In genomic region chr15:74873036-74873755, GRCh38 we compare ENCODE assay signal across 1 cellular context.
A peak's percentile ranks its signal among the peaks of the same experiment; 100 is the strongest.
TF ChIP-seq lines count a peak whose summit lies in the region.

Gene SCAMP2 (minus strand): TSS chr15:74873365. CDS start chr15:74873255, 110 bp downstream.

TF ChIP-seq in HepG2, 621 proteins besides CTCF, POLR2A, EP300 and RAD21 (continued from another document and continues in another):
- TF ChIP-seq ATF5 (CRISPR knock-in tag; IDR thresholded peaks at IDR 0.05; ENCODE audit: low read depth) (no peak), ZBTB8A (CRISPR knock-in tag; IDR thresholded peaks at IDR 0.05; ENCODE audit: borderline replicate concordance, low read depth) (no peak), TOPORS (CRISPR knock-in tag; IDR thresholded peaks at IDR 0.05) (no peak), HNF1B (CRISPR knock-in tag; IDR thresholded peaks at IDR 0.05) (peak; percentile 34; the same call in 1 of the 2 replicates), RNF2 (conservative IDR thresholded peaks at IDR 0.05; ENCODE audit: low read depth) (peak; percentile 73; the same call in 1 of the 2 replicates), ZNF878 (CRISPR knock-in tag; IDR thresholded peaks at IDR 0.05) (no peak), CREB3 (CRISPR knock-in tag; IDR thresholded peaks at IDR 0.05) (no peak), ZNF142 (CRISPR knock-in tag; IDR thresholded peaks at IDR 0.05) (peak; percentile 53; the same call in 1 of the 2 replicates), AFF4 (CRISPR knock-in tag; IDR thresholded peaks at IDR 0.05) (no peak), CCAR2 (optimal IDR thresholded peaks at IDR 0.05; ENCODE audit: low read depth, low read length) (no peak), ZNF12 (CRISPR knock-in tag; IDR thresholded peaks at IDR 0.05) (no peak), ZFP37 (CRISPR knock-in tag; IDR thresholded peaks at IDR 0.05; ENCODE audit: borderline replicate concordance) (0 out of 2 replicates have a peak, but pooled peaks have one; percentile 72), HNRNPUL1 (IDR thresholded peaks at IDR 0.05; ENCODE audit: low read depth, low read length) (no peak), JDP2 (CRISPR knock-in tag; IDR thresholded peaks at IDR 0.05; ENCODE audit: borderline replicate concordance) (no peak), ASH2L (IDR thresholded peaks at IDR 0.05; ENCODE audit: insufficient read length, low read depth, low read length) (peak; percentile 96), ZBTB7A (CRISPR knock-in tag; IDR thresholded peaks at IDR 0.05) (no peak), ZNF44 (CRISPR knock-in tag; IDR thresholded peaks at IDR 0.05) (peak; percentile 79; the same call in 1 of the 2 replicates), IRF2 (CRISPR knock-in tag; IDR thresholded peaks at IDR 0.05) (peak; percentile 43; the same call in 1 of the 2 replicates), RBM39 (IDR thresholded peaks at IDR 0.05; ENCODE audit: low read depth, low read length, poor library complexity, severe bottlenecking) (peak; percentile 60), ZNF839 (CRISPR knock-in tag; IDR thresholded peaks at IDR 0.05; ENCODE audit: borderline replicate concordance) (no peak), BCLAF1 (IDR thresholded peaks at IDR 0.05) (no peak), KDM5B (CRISPR knock-in tag; IDR thresholded peaks at IDR 0.05; ENCODE audit: borderline replicate concordance) (peak; percentile 85), PLSCR1 (CRISPR knock-in tag; IDR thresholded peaks at IDR 0.05; ENCODE audit: borderline replicate concordance) (no peak), ZNF207 (IDR thresholded peaks at IDR 0.05; ENCODE audit: borderline replicate concordance) (no peak), EED (CRISPR knock-in tag; IDR thresholded peaks at IDR 0.05) (peak; percentile 54; the same call in 1 of the 2 replicates), SNAPC2 (CRISPR knock-in tag; IDR thresholded peaks at IDR 0.05) (peak; percentile 59; the same call in 1 of the 2 replicates), ZMYM4 (CRISPR knock-in tag; IDR thresholded peaks at IDR 0.05) (peak; percentile 47), CEBPZ (IDR thresholded peaks at IDR 0.05; ENCODE audit: low read length) (no peak), ATF7 (IDR thresholded peaks at IDR 0.05) (peak; percentile 78), ATF7 (CRISPR knock-in tag; IDR thresholded peaks at IDR 0.05) (no peak), ZNF451 (CRISPR knock-in tag; IDR thresholded peaks at IDR 0.05) (no peak), IRF1 (CRISPR knock-in tag; IDR thresholded peaks at IDR 0.05; ENCODE audit: low read depth) (no peak), KAT8 (CRISPR knock-in tag; IDR thresholded peaks at IDR 0.05) (peak; percentile 94), PHF5A (CRISPR knock-in tag; IDR thresholded peaks at IDR 0.05; ENCODE audit: low read depth, unreplicated experiment) (no peak), PHF8 (CRISPR knock-in tag; IDR thresholded peaks at IDR 0.05) (peak; percentile 98)
